1 cellular context compared by ENCODE assay signal in the genomic region with DNA sequence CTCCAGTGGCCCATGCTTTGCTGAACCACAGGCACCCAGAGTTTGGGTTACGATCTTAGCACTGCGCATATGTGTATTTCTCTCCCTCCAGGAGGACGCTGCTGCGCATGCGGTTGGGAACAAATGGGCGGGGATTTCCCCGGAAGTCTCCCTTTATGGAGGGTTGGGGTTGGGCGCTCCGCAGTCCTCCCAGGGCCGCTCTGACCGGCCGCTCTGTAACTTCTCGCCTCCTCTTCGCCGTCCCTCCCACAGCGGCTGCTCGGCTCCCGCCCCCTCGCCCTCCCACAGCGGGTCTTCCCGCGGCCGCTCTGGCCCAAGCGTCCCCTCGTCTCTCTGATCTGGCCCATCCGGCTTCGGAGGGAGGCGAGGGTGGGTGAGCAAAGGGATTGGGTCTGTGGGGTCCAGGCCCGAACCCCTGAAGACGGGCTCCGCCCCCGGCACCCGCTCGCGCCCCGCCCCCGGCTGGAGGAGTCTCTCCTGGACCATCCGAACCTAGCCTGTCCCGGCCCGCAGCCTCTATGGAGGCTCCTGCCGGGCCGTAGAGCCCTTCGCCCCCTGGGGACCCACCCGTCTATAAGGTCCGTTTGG.
TF ChIP-seq lines count a peak whose summit lies in the region.

A gene with protein sequence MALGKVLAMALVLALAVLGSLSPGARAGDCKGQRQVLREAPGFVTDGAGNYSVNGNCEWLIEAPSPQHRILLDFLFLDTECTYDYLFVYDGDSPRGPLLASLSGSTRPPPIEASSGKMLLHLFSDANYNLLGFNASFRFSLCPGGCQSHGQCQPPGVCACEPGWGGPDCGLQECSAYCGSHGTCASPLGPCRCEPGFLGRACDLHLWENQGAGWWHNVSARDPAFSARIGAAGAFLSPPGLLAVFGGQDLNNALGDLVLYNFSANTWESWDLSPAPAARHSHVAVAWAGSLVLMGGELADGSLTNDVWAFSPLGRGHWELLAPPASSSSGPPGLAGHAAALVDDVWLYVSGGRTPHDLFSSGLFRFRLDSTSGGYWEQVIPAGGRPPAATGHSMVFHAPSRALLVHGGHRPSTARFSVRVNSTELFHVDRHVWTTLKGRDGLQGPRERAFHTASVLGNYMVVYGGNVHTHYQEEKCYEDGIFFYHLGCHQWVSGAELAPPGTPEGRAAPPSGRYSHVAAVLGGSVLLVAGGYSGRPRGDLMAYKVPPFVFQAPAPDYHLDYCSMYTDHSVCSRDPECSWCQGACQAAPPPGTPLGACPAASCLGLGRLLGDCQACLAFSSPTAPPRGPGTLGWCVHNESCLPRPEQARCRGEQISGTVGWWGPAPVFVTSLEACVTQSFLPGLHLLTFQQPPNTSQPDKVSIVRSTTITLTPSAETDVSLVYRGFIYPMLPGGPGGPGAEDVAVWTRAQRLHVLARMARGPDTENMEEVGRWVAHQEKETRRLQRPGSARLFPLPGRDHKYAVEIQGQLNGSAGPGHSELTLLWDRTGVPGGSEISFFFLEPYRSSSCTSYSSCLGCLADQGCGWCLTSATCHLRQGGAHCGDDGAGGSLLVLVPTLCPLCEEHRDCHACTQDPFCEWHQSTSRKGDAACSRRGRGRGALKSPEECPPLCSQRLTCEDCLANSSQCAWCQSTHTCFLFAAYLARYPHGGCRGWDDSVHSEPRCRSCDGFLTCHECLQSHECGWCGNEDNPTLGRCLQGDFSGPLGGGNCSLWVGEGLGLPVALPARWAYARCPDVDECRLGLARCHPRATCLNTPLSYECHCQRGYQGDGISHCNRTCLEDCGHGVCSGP (N-terminal part only) (plus strand): TSS at position 328 of the 588 bp plus-strand sequence. CDS start 609 bp downstream, outside the sequence.

TF ChIP-seq in K562, 482 proteins besides CTCF, POLR2A, EP300 and RAD21 (continued from another document and continues in another):
- TF ChIP-seq, protein P1, sequence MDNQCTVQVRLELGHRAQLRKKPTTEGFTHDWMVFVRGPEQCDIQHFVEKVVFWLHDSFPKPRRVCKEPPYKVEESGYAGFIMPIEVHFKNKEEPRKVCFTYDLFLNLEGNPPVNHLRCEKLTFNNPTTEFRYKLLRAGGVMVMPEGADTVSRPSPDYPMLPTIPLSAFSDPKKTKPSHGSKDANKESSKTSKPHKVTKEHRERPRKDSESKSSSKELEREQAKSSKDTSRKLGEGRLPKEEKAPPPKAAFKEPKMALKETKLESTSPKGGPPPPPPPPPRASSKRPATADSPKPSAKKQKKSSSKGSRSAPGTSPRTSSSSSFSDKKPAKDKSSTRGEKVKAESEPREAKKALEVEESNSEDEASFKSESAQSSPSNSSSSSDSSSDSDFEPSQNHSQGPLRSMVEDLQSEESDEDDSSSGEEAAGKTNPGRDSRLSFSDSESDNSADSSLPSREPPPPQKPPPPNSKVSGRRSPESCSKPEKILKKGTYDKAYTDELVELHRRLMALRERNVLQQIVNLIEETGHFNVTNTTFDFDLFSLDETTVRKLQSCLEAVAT (IDR thresholded peaks at IDR 0.05) = no peak
- TF ChIP-seq, protein P2, sequence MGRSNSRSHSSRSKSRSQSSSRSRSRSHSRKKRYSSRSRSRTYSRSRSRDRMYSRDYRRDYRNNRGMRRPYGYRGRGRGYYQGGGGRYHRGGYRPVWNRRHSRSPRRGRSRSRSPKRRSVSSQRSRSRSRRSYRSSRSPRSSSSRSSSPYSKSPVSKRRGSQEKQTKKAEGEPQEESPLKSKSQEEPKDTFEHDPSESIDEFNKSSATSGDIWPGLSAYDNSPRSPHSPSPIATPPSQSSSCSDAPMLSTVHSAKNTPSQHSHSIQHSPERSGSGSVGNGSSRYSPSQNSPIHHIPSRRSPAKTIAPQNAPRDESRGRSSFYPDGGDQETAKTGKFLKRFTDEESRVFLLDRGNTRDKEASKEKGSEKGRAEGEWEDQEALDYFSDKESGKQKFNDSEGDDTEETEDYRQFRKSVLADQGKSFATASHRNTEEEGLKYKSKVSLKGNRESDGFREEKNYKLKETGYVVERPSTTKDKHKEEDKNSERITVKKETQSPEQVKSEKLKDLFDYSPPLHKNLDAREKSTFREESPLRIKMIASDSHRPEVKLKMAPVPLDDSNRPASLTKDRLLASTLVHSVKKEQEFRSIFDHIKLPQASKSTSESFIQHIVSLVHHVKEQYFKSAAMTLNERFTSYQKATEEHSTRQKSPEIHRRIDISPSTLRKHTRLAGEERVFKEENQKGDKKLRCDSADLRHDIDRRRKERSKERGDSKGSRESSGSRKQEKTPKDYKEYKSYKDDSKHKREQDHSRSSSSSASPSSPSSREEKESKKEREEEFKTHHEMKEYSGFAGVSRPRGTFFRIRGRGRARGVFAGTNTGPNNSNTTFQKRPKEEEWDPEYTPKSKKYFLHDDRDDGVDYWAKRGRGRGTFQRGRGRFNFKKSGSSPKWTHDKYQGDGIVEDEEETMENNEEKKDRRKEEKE (IDR thresholded peaks at IDR 0.05; ENCODE audit: borderline replicate concordance in 1 of 2, control insufficient read depth in 1 of 2, low read depth in 2 of 2, low read length in 1 of 2) = no peak
- no peak for TF ChIP-seq ARID2 (IDR thresholded peaks at IDR 0.05)
- peak; percentile 84 for TF ChIP-seq ZBTB7A (IDR thresholded peaks at IDR 0.05; ENCODE audit: borderline replicate concordance, control insufficient read depth, low read depth, low read length)
- TF ChIP-seq, protein P3, sequence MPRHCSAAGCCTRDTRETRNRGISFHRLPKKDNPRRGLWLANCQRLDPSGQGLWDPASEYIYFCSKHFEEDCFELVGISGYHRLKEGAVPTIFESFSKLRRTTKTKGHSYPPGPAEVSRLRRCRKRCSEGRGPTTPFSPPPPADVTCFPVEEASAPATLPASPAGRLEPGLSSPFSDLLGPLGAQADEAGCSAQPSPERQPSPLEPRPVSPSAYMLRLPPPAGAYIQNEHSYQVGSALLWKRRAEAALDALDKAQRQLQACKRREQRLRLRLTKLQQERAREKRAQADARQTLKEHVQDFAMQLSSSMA (CRISPR knock-in tag; IDR thresholded peaks at IDR 0.05) = 0 out of 2 replicates have a peak, but pooled peaks have one; percentile 15
- TF ChIP-seq, protein P4, sequence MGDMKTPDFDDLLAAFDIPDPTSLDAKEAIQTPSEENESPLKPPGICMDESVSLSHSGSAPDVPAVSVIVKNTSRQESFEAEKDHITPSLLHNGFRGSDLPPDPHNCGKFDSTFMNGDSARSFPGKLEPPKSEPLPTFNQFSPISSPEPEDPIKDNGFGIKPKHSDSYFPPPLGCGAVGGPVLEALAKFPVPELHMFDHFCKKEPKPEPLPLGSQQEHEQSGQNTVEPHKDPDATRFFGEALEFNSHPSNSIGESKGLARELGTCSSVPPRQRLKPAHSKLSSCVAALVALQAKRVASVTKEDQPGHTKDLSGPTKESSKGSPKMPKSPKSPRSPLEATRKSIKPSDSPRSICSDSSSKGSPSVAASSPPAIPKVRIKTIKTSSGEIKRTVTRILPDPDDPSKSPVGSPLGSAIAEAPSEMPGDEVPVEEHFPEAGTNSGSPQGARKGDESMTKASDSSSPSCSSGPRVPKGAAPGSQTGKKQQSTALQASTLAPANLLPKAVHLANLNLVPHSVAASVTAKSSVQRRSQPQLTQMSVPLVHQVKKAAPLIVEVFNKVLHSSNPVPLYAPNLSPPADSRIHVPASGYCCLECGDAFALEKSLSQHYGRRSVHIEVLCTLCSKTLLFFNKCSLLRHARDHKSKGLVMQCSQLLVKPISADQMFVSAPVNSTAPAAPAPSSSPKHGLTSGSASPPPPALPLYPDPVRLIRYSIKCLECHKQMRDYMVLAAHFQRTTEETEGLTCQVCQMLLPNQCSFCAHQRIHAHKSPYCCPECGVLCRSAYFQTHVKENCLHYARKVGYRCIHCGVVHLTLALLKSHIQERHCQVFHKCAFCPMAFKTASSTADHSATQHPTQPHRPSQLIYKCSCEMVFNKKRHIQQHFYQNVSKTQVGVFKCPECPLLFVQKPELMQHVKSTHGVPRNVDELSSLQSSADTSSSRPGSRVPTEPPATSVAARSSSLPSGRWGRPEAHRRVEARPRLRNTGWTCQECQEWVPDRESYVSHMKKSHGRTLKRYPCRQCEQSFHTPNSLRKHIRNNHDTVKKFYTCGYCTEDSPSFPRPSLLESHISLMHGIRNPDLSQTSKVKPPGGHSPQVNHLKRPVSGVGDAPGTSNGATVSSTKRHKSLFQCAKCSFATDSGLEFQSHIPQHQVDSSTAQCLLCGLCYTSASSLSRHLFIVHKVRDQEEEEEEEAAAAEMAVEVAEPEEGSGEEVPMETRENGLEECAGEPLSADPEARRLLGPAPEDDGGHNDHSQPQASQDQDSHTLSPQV (IDR thresholded peaks at IDR 0.05) = no peak
- TF ChIP-seq KLF10 (CRISPR knock-in tag; IDR thresholded peaks at IDR 0.05) = peak; percentile 57; the same call in 1 of the 2 replicates
- TF ChIP-seq, protein P5, sequence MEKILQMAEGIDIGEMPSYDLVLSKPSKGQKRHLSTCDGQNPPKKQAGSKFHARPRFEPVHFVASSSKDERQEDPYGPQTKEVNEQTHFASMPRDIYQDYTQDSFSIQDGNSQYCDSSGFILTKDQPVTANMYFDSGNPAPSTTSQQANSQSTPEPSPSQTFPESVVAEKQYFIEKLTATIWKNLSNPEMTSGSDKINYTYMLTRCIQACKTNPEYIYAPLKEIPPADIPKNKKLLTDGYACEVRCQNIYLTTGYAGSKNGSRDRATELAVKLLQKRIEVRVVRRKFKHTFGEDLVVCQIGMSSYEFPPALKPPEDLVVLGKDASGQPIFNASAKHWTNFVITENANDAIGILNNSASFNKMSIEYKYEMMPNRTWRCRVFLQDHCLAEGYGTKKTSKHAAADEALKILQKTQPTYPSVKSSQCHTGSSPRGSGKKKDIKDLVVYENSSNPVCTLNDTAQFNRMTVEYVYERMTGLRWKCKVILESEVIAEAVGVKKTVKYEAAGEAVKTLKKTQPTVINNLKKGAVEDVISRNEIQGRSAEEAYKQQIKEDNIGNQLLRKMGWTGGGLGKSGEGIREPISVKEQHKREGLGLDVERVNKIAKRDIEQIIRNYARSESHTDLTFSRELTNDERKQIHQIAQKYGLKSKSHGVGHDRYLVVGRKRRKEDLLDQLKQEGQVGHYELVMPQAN (IDR thresholded peaks at IDR 0.05; ENCODE audit: borderline replicate concordance) = no peak
- no peak; the same call in 1 of the 2 replicates for TF ChIP-seq FOXM1 (IDR thresholded peaks at IDR 0.05; ENCODE audit: low read depth)
- TF ChIP-seq FOXM1 (CRISPR knock-in tag; IDR thresholded peaks at IDR 0.05; ENCODE audit: low read depth) = no peak
- TF ChIP-seq LCOR (CRISPR knock-in tag; IDR thresholded peaks at IDR 0.05) = no peak
- no peak for TF ChIP-seq ZNF583 (CRISPR knock-in tag; IDR thresholded peaks at IDR 0.05)
- TF ChIP-seq ZNF644 (tag; IDR thresholded peaks at IDR 0.05; ENCODE audit: low read depth) = no peak
- no peak for TF ChIP-seq MCM5 (IDR thresholded peaks at IDR 0.05; ENCODE audit: low read depth)
- TF ChIP-seq ESRRB (CRISPR knock-in tag; IDR thresholded peaks at IDR 0.05; ENCODE audit: borderline replicate concordance) = no peak
- TF ChIP-seq KAT8 (IDR thresholded peaks at IDR 0.05; ENCODE audit: low read depth) = no peak
- TF ChIP-seq SP1 (CRISPR knock-in tag; IDR thresholded peaks at IDR 0.05) = peak; percentile 89
- no peak for TF ChIP-seq ZNF324 (CRISPR knock-in tag; IDR thresholded peaks at IDR 0.05)
- TF ChIP-seq E2F3 (CRISPR knock-in tag; IDR thresholded peaks at IDR 0.05) = no peak
- TF ChIP-seq, protein P6, sequence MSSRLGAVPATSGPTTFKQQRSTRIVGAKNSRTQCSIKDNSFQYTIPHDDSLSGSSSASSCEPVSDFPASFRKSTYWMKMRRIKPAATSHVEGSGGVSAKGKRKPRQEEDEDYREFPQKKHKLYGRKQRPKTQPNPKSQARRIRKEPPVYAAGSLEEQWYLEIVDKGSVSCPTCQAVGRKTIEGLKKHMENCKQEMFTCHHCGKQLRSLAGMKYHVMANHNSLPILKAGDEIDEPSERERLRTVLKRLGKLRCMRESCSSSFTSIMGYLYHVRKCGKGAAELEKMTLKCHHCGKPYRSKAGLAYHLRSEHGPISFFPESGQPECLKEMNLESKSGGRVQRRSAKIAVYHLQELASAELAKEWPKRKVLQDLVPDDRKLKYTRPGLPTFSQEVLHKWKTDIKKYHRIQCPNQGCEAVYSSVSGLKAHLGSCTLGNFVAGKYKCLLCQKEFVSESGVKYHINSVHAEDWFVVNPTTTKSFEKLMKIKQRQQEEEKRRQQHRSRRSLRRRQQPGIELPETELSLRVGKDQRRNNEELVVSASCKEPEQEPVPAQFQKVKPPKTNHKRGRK (tag; IDR thresholded peaks at IDR 0.05) = no peak
- TF ChIP-seq ILK (tag; IDR thresholded peaks at IDR 0.05; ENCODE audit: borderline replicate concordance, low read depth) = no peak
- TF ChIP-seq HDAC3 (IDR thresholded peaks at IDR 0.05; ENCODE audit: borderline replicate concordance, partially characterized antibody) = no peak
- no peak for TF ChIP-seq HLTF (IDR thresholded peaks at IDR 0.05)
- TF ChIP-seq ZNF668 (CRISPR knock-in tag; IDR thresholded peaks at IDR 0.05) = no peak
- no peak for TF ChIP-seq CHD2 (IDR thresholded peaks at IDR 0.05; ENCODE audit: low read depth, low read length)
- TF ChIP-seq ERF (CRISPR knock-in tag; IDR thresholded peaks at IDR 0.05) = no peak
- TF ChIP-seq TEAD2 (tag; IDR thresholded peaks at IDR 0.05) = no peak
- TF ChIP-seq CBX3 (IDR thresholded peaks at IDR 0.05; ENCODE audit: borderline replicate concordance in 1 of 2, low read length in 2 of 2) = no peak; a peak in 1 of 3 replicates
- no peak for TF ChIP-seq TARDBP (IDR thresholded peaks at IDR 0.05)
- TF ChIP-seq TAF15 (IDR thresholded peaks at IDR 0.05; ENCODE audit: low read depth, low read length) = no peak
- TF ChIP-seq NR2F6 (CRISPR knock-in tag; IDR thresholded peaks at IDR 0.05) = no peak
- TF ChIP-seq, protein P7, sequence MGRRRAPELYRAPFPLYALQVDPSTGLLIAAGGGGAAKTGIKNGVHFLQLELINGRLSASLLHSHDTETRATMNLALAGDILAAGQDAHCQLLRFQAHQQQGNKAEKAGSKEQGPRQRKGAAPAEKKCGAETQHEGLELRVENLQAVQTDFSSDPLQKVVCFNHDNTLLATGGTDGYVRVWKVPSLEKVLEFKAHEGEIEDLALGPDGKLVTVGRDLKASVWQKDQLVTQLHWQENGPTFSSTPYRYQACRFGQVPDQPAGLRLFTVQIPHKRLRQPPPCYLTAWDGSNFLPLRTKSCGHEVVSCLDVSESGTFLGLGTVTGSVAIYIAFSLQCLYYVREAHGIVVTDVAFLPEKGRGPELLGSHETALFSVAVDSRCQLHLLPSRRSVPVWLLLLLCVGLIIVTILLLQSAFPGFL (CRISPR knock-in tag; IDR thresholded peaks at IDR 0.05) = no peak
- no peak for TF ChIP-seq BCOR (IDR thresholded peaks at IDR 0.05)
- no peak for TF ChIP-seq THRAP3 (IDR thresholded peaks at IDR 0.05; ENCODE audit: borderline replicate concordance)
- TF ChIP-seq EP400 (IDR thresholded peaks at IDR 0.05) = peak; percentile 55; the same call in 1 of the 2 replicates
- TF ChIP-seq KLF13 (tag; IDR thresholded peaks at IDR 0.05; ENCODE audit: borderline replicate concordance, low read depth) = peak; percentile 69; the same call in 1 of the 2 replicates
- no peak for TF ChIP-seq ZNF354B (CRISPR knock-in tag; IDR thresholded peaks at IDR 0.05)
- TF ChIP-seq SMARCA5 (IDR thresholded peaks at IDR 0.05) = no peak
- no peak for TF ChIP-seq ZNF699 (CRISPR knock-in tag; IDR thresholded peaks at IDR 0.05; ENCODE audit: insufficient replicate concordance)
- TF ChIP-seq CBX2 (IDR thresholded peaks at IDR 0.05; ENCODE audit: insufficient read depth, low read length, poor library complexity, severe bottlenecking) = no peak
- no peak for TF ChIP-seq ZC3H11A (IDR thresholded peaks at IDR 0.05; ENCODE audit: low read depth, low read length)
